Comparison of ENCODE assay signal across 14 cellular contexts in the genomic region with DNA sequence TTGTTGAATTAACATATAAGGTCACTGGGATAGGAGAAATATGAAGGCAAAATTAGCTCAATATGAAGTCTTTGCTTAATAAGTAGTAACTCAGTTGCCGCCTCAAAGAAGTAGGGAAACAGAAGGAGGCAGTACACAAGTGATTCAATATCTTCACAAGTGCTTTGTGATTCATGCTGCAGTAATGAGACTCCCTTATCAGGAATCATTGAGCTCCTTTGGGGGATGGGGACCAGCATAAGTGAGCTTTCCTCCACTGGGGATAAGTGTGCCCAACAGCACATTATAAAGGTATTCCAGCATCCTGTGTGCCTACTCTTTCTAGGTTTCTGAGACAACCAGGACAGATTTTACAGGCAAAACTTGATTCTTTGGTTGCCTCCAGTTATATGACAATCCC.
DNase-seq lines count a peak whose midpoint lies in the region; ATAC-seq, FAIRE-seq and TF ChIP-seq lines count a peak whose summit lies in the region.
"Had no signal": no experiment of that assay in that cellular context is flagged by ENCODE, and none has a peak within 500 bp of the region (broad histone marks: within the 10 kb centered on the region; RNA-seq: fewer than 3 reads in every experiment).

No MANE protein-coding gene starts in this region.

- intact Hi-C loops in IMR-90 (cut with micrococcal nuclease): no loop called here

- no peaks in the 10 kb centered on the region; the same call in 1 of the 2 replicates for H3K9me1 ChIP-seq in IMR-90 (ENCODE audit: insufficient read depth, low read length)

- H2BK20ac ChIP-seq in IMR-90 (ENCODE audit: low read depth, low read length): peak overlapping the region; percentile 72; the same call in 1 of the 2 replicates

- DNase-seq in ACHN: peak; percentile 80
- peak; percentile 78 for DNase-seq in IMR-90
- DNase-seq in bronchial epithelial cell (ENCODE audit: low read depth): peak; percentile 91
- DNase-seq in kidney tubule cell (ENCODE audit: low spot score): peak; percentile 90
- DNase-seq in NCI-H1092 treated with DMSO at 0.1 percent for 48 hours (lab: John Stamatoyannopoulos, UW): no peak
- no peak for DNase-seq in activated CD8-positive, alpha-beta T cell treated with anti-CD3 and anti-CD28 coated beads, Interleukin-2, amount 10 ng/mL, durations not matched to agents 7 days and 5 days
- no peak for DNase-seq in activated T-cell treated with anti-CD3 and anti-CD28 coated beads, Interleukin-2, amount 50 U/mL, for 72 hours
- DNase-seq: activated B cell treated with CpG ODN at 0.5 μM for 24 hours; activated naive CD8-positive, alpha-beta T cell treated with anti-CD3 and anti-CD28 coated beads, Interleukin-2, amount 10 ng/mL, durations not matched to agents 7 days and 5 days; COR-L47; esophagus squamous epithelium; NCI-H446; ovary had no signal

- H3K27me3 ChIP-seq in IMR-90 (ENCODE audit: control insufficient read depth, insufficient read depth, low read length) (no peaks in the 10 kb centered on the region), bronchial epithelial cell (ENCODE audit: control insufficient read depth, insufficient read depth, low read length) (no peaks in the 10 kb centered on the region)
- H3K27me3 ChIP-seq: esophagus squamous epithelium, ovary had no signal

- 0 out of 2 replicates have a peak overlapping the region, but pooled peaks have one; percentile 10 for H2BK120ac ChIP-seq in IMR-90 (ENCODE audit: low read depth, low read length)

- no peak overlapping the region for H3K23ac ChIP-seq in IMR-90 (ENCODE audit: low read depth, low read length)

- H2BK5ac ChIP-seq in IMR-90 (ENCODE audit: low read depth, low read length, poor library complexity, severe bottlenecking): no peak overlapping the region

- no peak overlapping the region for H4K8ac ChIP-seq in IMR-90 (ENCODE audit: low read depth in 2 of 2, low read length in 2 of 2)

- no peak overlapping the region for H3K56ac ChIP-seq in IMR-90 (ENCODE audit: extremely low read depth, insufficient read depth, low read length)

- H3K36me3 Mint-ChIP-seq in activated CD8-positive, alpha-beta T cell treated with anti-CD3 and anti-CD28 coated beads, Interleukin-2, amount 10 ng/mL, durations not matched to agents 7 days and 5 days (ENCODE audit: low read depth): no peaks in the 10 kb centered on the region
- H3K36me3 Mint-ChIP-seq in activated T-cell treated with anti-CD3 and anti-CD28 coated beads, Interleukin-2, amount 50 U/mL, for 72 hours (ENCODE audit: insufficient read depth in 2 of 2): no peaks in the 10 kb centered on the region
- H3K36me3 Mint-ChIP-seq: activated naive CD8-positive, alpha-beta T cell treated with anti-CD3 and anti-CD28 coated beads, Interleukin-2, amount 10 ng/mL, durations not matched to agents 7 days and 5 days had no signal

- CTCF ChIA-PET in IMR-90 (lab: Yijun Ruan, JAX): interaction anchor here (0.6 to 1.7 kb wide), 2 partner anchors 10 to 1062 kb away, joined by 3 to 5 read pairs; no protein-coding TSS in a partner anchor
- CTCF ChIA-PET in activated CD8-positive, alpha-beta T cell treated with anti-CD3 and anti-CD28 coated beads, Interleukin-2, amount 10 ng/mL, durations not matched to agents 7 days and 5 days (lab: Charles Lee): no interaction called here

- no peak overlapping the region for H2BK15ac ChIP-seq in IMR-90 (ENCODE audit: low read depth, low read length)

- BruUV-seq in IMR-90 (replicated peaks; lab: Mats Ljungman, UMichigan): no TSS peak

- 0 out of 2 replicates have a peak overlapping the region, but pooled peaks have one; percentile 17 for H3K4ac ChIP-seq in IMR-90 (ENCODE audit: low read depth, low read length)

- H3K36me3 ChIP-seq in IMR-90 (ENCODE audit: control insufficient read depth, insufficient read depth, low read length): no peaks in the 10 kb centered on the region
- no peaks in the 10 kb centered on the region for H3K36me3 ChIP-seq in bronchial epithelial cell (ENCODE audit: control insufficient read depth, insufficient read depth, low read length)
- H3K36me3 ChIP-seq: esophagus squamous epithelium, ovary had no signal

- TF ChIP-seq CTCF in IMR-90 (conservative IDR thresholded peaks at IDR 0.05; ENCODE audit: low read depth, low read length): no peak
- no peak for TF ChIP-seq CTCF in bronchial epithelial cell (IDR thresholded peaks at IDR 0.05; ENCODE audit: insufficient read depth, low read length, severe bottlenecking)

- TF ChIP-seq POLR2A in IMR-90 (IDR thresholded peaks at IDR 0.05; ENCODE audit: low read depth, low read length): no peak

- no peaks in the 10 kb centered on the region for H3K9me3 ChIP-seq in IMR-90 (ENCODE audit: control insufficient read depth, insufficient read depth, low read length)
- H3K9me3 ChIP-seq: esophagus squamous epithelium, ovary had no signal

- peak; percentile 77 for FAIRE-seq in bronchial epithelial cell (lab: Jason Lieb, UNC)

- H3K4me1 ChIP-seq in IMR-90 (ENCODE audit: control insufficient read depth, insufficient read depth, low read length): peaks cover 5% of the 10 kb centered on the region; the same call in 1 of the 2 replicates
- H3K4me1 ChIP-seq: esophagus squamous epithelium had no signal

- no peak overlapping the region for H3K4me2 ChIP-seq in IMR-90 (ENCODE audit: low read depth, low read length)

- ATAC-seq in IMR-90 (ENCODE audit: low read depth): peak; percentile 80
- ATAC-seq in GM19035 (IDR thresholded peaks at IDR 0.05; ENCODE audit: unreplicated experiment): no peak
- no peak for ATAC-seq in activated CD8-positive, alpha-beta T cell treated with anti-CD3 and anti-CD28 coated beads, Interleukin-2, amount 10 ng/mL, durations not matched to agents 7 days and 5 days
- ATAC-seq in activated T-cell treated with anti-CD3 and anti-CD28 coated beads, Interleukin-2, amount 50 U/mL, for 72 hours (replicated peaks in 1 of 2): no peak

- H3K27ac ChIP-seq in IMR-90 (ENCODE audit: insufficient read depth, low read length): no peak overlapping the region
- H3K27ac ChIP-seq: esophagus squamous epithelium, ovary had no signal

- H3K14ac ChIP-seq in IMR-90 (replicated peaks; ENCODE audit: low read depth, low read length): no peak overlapping the region

- no peak overlapping the region for H4K5ac ChIP-seq in IMR-90 (ENCODE audit: low read depth, low read length)

- in situ Hi-C loops in ACHN (cut with HindIII; ENCODE audit: low pct_ligation_motif_present, low pct_unique_long_range_greater_than_20kb, low sequenced_read_pairs) (no loop called here), IMR-90 (cut with MboI; ENCODE audit: low sequenced_read_pairs) (no loop called here)

- no peak overlapping the region for H3K4me3 Mint-ChIP-seq in activated CD8-positive, alpha-beta T cell treated with anti-CD3 and anti-CD28 coated beads, Interleukin-2, amount 10 ng/mL, durations not matched to agents 7 days and 5 days
- H3K4me3 Mint-ChIP-seq in activated T-cell treated with anti-CD3 and anti-CD28 coated beads, Interleukin-2, amount 50 U/mL, for 72 hours: no peak overlapping the region
- H3K4me3 Mint-ChIP-seq: activated B cell treated with CpG ODN at 0.5 μM for 24 hours; activated naive CD8-positive, alpha-beta T cell treated with anti-CD3 and anti-CD28 coated beads, Interleukin-2, amount 10 ng/mL, durations not matched to agents 7 days and 5 days had no signal

- no peak overlapping the region for H2AFZ ChIP-seq in IMR-90 (replicated peaks; ENCODE audit: low read length, poor library complexity)

- no peaks in the 10 kb centered on the region for H4K20me1 ChIP-seq in IMR-90 (ENCODE audit: insufficient read depth, low read length)

- no CpG with 5 or more reads among the region's 1 CpG for WGBS in IMR-90 (ENCODE audit: extremely low coverage in 2 of 2, insufficient read length in 1 of 2), 2 experiments

- no peak overlapping the region for H2AK5ac ChIP-seq in IMR-90 (ENCODE audit: low read depth, low read length)

- no peak for TF ChIP-seq RAD21 in IMR-90 (IDR thresholded peaks at IDR 0.05; ENCODE audit: low read length)

- POLR2A ChIA-PET in IMR-90 (lab: Charles Lee; ENCODE audit: unreplicated experiment): no interaction called here
- POLR2A ChIA-PET in activated CD8-positive, alpha-beta T cell treated with anti-CD3 and anti-CD28 coated beads, Interleukin-2, amount 10 ng/mL, durations not matched to agents 7 days and 5 days (lab: Charles Lee): no interaction called here

- H3K79me1 ChIP-seq in IMR-90 (ENCODE audit: low read depth in 1 of 2, low read length in 2 of 2): no peaks in the 10 kb centered on the region

- H3K9me3 Mint-ChIP-seq in activated CD8-positive, alpha-beta T cell treated with anti-CD3 and anti-CD28 coated beads, Interleukin-2, amount 10 ng/mL, durations not matched to agents 7 days and 5 days (ENCODE audit: insufficient read depth): no peaks in the 10 kb centered on the region
- no peaks in the 10 kb centered on the region for H3K9me3 Mint-ChIP-seq in activated T-cell treated with anti-CD3 and anti-CD28 coated beads, Interleukin-2, amount 50 U/mL, for 72 hours
- H3K9me3 Mint-ChIP-seq: activated B cell treated with CpG ODN at 0.5 μM for 24 hours; activated naive CD8-positive, alpha-beta T cell treated with anti-CD3 and anti-CD28 coated beads, Interleukin-2, amount 10 ng/mL, durations not matched to agents 7 days and 5 days had no signal

- dilution Hi-C loops in IMR-90 (cut with HindIII; ENCODE audit: low sequenced_read_pairs, unreplicated experiment): no loop called here

- no peak overlapping the region for H3K4me3 ChIP-seq in IMR-90 (ENCODE audit: insufficient read depth, low read depth, low read length)
- no peak overlapping the region for H3K4me3 ChIP-seq in bronchial epithelial cell (ENCODE audit: low read depth, low read length)
- H3K4me3 ChIP-seq: esophagus squamous epithelium, ovary had no signal

- H3K9ac ChIP-seq in IMR-90 (ENCODE audit: low read depth, low read length): no peak overlapping the region

- H3K4me1 Mint-ChIP-seq in activated CD8-positive, alpha-beta T cell treated with anti-CD3 and anti-CD28 coated beads, Interleukin-2, amount 10 ng/mL, durations not matched to agents 7 days and 5 days (ENCODE audit: low read depth): no peaks in the 10 kb centered on the region
- H3K4me1 Mint-ChIP-seq in activated T-cell treated with anti-CD3 and anti-CD28 coated beads, Interleukin-2, amount 50 U/mL, for 72 hours (ENCODE audit: low read depth): no peaks in the 10 kb centered on the region
- H3K4me1 Mint-ChIP-seq: activated B cell treated with CpG ODN at 0.5 μM for 24 hours; activated naive CD8-positive, alpha-beta T cell treated with anti-CD3 and anti-CD28 coated beads, Interleukin-2, amount 10 ng/mL, durations not matched to agents 7 days and 5 days had no signal

- H3K27ac Mint-ChIP-seq in activated CD8-positive, alpha-beta T cell treated with anti-CD3 and anti-CD28 coated beads, Interleukin-2, amount 10 ng/mL, durations not matched to agents 7 days and 5 days: no peak overlapping the region
- no peak overlapping the region for H3K27ac Mint-ChIP-seq in activated T-cell treated with anti-CD3 and anti-CD28 coated beads, Interleukin-2, amount 50 U/mL, for 72 hours
- H3K27ac Mint-ChIP-seq: activated B cell treated with CpG ODN at 0.5 μM for 24 hours; activated naive CD8-positive, alpha-beta T cell treated with anti-CD3 and anti-CD28 coated beads, Interleukin-2, amount 10 ng/mL, durations not matched to agents 7 days and 5 days had no signal

- no peak overlapping the region for H3K18ac ChIP-seq in IMR-90 (ENCODE audit: low read depth, low read length)

- no peak overlapping the region for H2AK9ac ChIP-seq in IMR-90 (replicated peaks; ENCODE audit: low read depth, low read length, poor library complexity)

- no peaks in the 10 kb centered on the region for H3K27me3 Mint-ChIP-seq in activated CD8-positive, alpha-beta T cell treated with anti-CD3 and anti-CD28 coated beads, Interleukin-2, amount 10 ng/mL, durations not matched to agents 7 days and 5 days (ENCODE audit: low read depth)
- H3K27me3 Mint-ChIP-seq in activated T-cell treated with anti-CD3 and anti-CD28 coated beads, Interleukin-2, amount 50 U/mL, for 72 hours (ENCODE audit: low read depth): no peaks in the 10 kb centered on the region
- H3K27me3 Mint-ChIP-seq: activated naive CD8-positive, alpha-beta T cell treated with anti-CD3 and anti-CD28 coated beads, Interleukin-2, amount 10 ng/mL, durations not matched to agents 7 days and 5 days had no signal

- no peak overlapping the region for H4K91ac ChIP-seq in IMR-90 (ENCODE audit: insufficient read depth, low read depth, low read length)

Comparison
In these comparisons a context has a peak if more than half of its experiments do, and no peak if none do; other contexts are left out.
1. DNase-seq: peak in ACHN (single experiment), IMR-90 (single experiment), bronchial epithelial cell (single experiment) and kidney tubule cell (single experiment); none in NCI-H1092 treated with DMSO at 0.1 percent for 48 hours (single experiment), activated CD8-positive, alpha-beta T cell treated with anti-CD3 and anti-CD28 coated beads, Interleukin-2, amount 10 ng/mL, durations not matched to agents 7 days and 5 days (single experiment) and activated T-cell treated with anti-CD3 and anti-CD28 coated beads, Interleukin-2, amount 50 U/mL, for 72 hours (0 of 2).